ENCODE assay signal across 29 cellular contexts in the genomic region with DNA sequence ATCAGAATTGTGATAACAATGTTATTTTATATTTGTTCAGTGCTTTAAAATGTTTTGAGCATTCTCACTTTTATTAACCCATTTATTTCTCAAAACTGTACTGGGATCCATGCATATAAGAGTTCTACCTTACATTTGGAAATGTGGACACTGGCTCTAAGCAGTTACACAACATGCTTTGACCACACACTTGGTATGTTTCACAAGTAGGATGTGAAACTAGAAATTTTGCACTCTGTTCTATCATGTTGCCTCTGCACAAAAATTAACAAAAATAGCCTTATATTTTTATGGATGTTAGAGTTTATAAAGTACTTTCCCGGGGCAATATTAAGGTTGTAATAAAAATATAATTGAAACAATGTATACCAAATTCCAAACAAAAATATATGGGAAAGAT.
"Had no signal": no experiment of that assay in that cellular context is flagged by ENCODE, and none has a peak within 500 bp of the region (broad histone marks: within the 10 kb centered on the region; RNA-seq: fewer than 3 reads in every experiment).

No MANE protein-coding gene starts in this region.

- DNase-seq: activated CD4-positive, alpha-beta memory T cell treated with anti-CD3 and anti-CD28 coated beads for 36 hours; activated CD4-positive, alpha-beta T cell treated with anti-CD3 and anti-CD28 coated beads, Interleukin-2, amount 10 ng/mL, durations not matched to agents 7 days and 5 days; activated CD4-positive, CD25-positive, alpha-beta regulatory T cell; activated CD8-positive, alpha-beta memory T cell treated with anti-CD3 and anti-CD28 coated beads for 24 hours; activated effector memory CD4-positive, alpha-beta T cell treated with anti-CD3 and anti-CD28 coated beads, Interleukin-2, amount 50 U/mL, for 16 hours; activated naive CD4-positive, alpha-beta T cell treated with Interleukin-2 at 50 U/mL for 16 hours; activated naive CD8-positive, alpha-beta T cell treated with anti-CD3 and anti-CD28 coated beads, Interleukin-2, amount 50 U/mL, for 24 hours; activated T-cell treated with anti-CD3 and anti-CD28 coated beads, Interleukin-2, amount 50 U/mL, for 4 hours; amniotic stem cell; Kasumi-1; KBM-7; NCI-H1105; NCI-H1436; NCI-H1694 treated with DMSO at 0.1 percent for 48 hours; NCI-H2029 treated with DMSO at 0.1 percent for 48 hours; NCI-H345; NCI-H510A; NCI-H526 treated with DMSO at 0.1 percent for 48 hours; Peyer's patch; SHP77; T-cell; T-helper 2 cell; T1000 had no signal

- H3K4me1 ChIP-seq: Peyer's patch had no signal

- H3K36me3 Mint-ChIP-seq: activated CD4-positive, alpha-beta memory T cell treated with anti-CD3 and anti-CD28 coated beads for 36 hours; activated naive CD4-positive, alpha-beta T cell treated with anti-CD3 and anti-CD28 coated beads, Interleukin-2, amount 50 U/mL, for 72 hours; brain; T-cell had no signal

- H3K4me3 Mint-ChIP-seq: activated CD4-positive, alpha-beta memory T cell treated with anti-CD3 and anti-CD28 coated beads for 36 hours; activated CD4-positive, alpha-beta T cell treated with anti-CD3 and anti-CD28 coated beads, Interleukin-2, amount 10 ng/mL, durations not matched to agents 7 days and 5 days; activated naive CD8-positive, alpha-beta T cell treated with anti-CD3 and anti-CD28 coated beads, Interleukin-2, amount 50 U/mL, for 24 hours; activated T-cell treated with anti-CD3 and anti-CD28 coated beads, Interleukin-2, amount 50 U/mL, for 4 hours; brain; central memory CD8-positive, alpha-beta T cell; T-cell had no signal

- ATAC-seq: activated naive CD4-positive, alpha-beta T cell treated with anti-CD3 and anti-CD28 coated beads, Interleukin-2, amount 50 U/mL, for 72 hours; activated naive CD8-positive, alpha-beta T cell treated with anti-CD3 and anti-CD28 coated beads, Interleukin-2, amount 50 U/mL, for 24 hours; activated T-cell treated with anti-CD3 and anti-CD28 coated beads, Interleukin-2, amount 50 U/mL, for 4 hours; T-cell had no signal

- H3K4me1 Mint-ChIP-seq: activated CD4-positive, alpha-beta T cell treated with anti-CD3 and anti-CD28 coated beads, Interleukin-2, amount 10 ng/mL, durations not matched to agents 7 days and 5 days; activated naive CD8-positive, alpha-beta T cell treated with anti-CD3 and anti-CD28 coated beads, Interleukin-2, amount 50 U/mL, for 24 hours; brain; central memory CD8-positive, alpha-beta T cell; T-cell had no signal

- H3K27me3 Mint-ChIP-seq: activated CD4-positive, alpha-beta T cell treated with anti-CD3 and anti-CD28 coated beads, Interleukin-2, amount 10 ng/mL, durations not matched to agents 7 days and 5 days; activated naive CD8-positive, alpha-beta T cell treated with anti-CD3 and anti-CD28 coated beads, Interleukin-2, amount 50 U/mL, for 24 hours; central memory CD8-positive, alpha-beta T cell had no signal

- H3K36me3 ChIP-seq: Peyer's patch had no signal

- H3K27ac ChIP-seq: Peyer's patch, RWPE1, VCaP had no signal

- H3K9me3 Mint-ChIP-seq: activated CD4-positive, alpha-beta memory T cell treated with anti-CD3 and anti-CD28 coated beads for 36 hours; activated CD4-positive, alpha-beta T cell treated with anti-CD3 and anti-CD28 coated beads, Interleukin-2, amount 10 ng/mL, durations not matched to agents 7 days and 5 days; activated naive CD4-positive, alpha-beta T cell treated with anti-CD3 and anti-CD28 coated beads, Interleukin-2, amount 50 U/mL, for 72 hours; activated naive CD8-positive, alpha-beta T cell treated with anti-CD3 and anti-CD28 coated beads, Interleukin-2, amount 50 U/mL, for 24 hours; activated T-cell treated with anti-CD3 and anti-CD28 coated beads, Interleukin-2, amount 50 U/mL, for 4 hours; brain; central memory CD8-positive, alpha-beta T cell; T-cell had no signal

- H3K4me3 ChIP-seq: Peyer's patch had no signal

- H3K27me3 ChIP-seq: Peyer's patch had no signal

- FAIRE-seq: astrocyte had no signal

- H3K27ac Mint-ChIP-seq: activated CD4-positive, alpha-beta memory T cell treated with anti-CD3 and anti-CD28 coated beads for 36 hours; activated CD4-positive, alpha-beta T cell treated with anti-CD3 and anti-CD28 coated beads, Interleukin-2, amount 10 ng/mL, durations not matched to agents 7 days and 5 days; activated naive CD4-positive, alpha-beta T cell treated with anti-CD3 and anti-CD28 coated beads, Interleukin-2, amount 50 U/mL, for 72 hours; activated naive CD8-positive, alpha-beta T cell treated with anti-CD3 and anti-CD28 coated beads, Interleukin-2, amount 50 U/mL, for 24 hours; brain; T-cell had no signal

- H3K9me3 ChIP-seq: Peyer's patch had no signal
